In genomic region chr19:41564515-41565383, GRCh38 we compare ENCODE assay signal across 9 cellular contexts. TPM values are rescaled to one million over a fixed set of nuclear protein-coding genes. Genes with fewer than 3 reads are reported as not detected.
DNase-seq lines count a peak whose midpoint lies in the region; ATAC-seq and TF ChIP-seq lines count a peak whose summit lies in the region.
"Had no signal": no experiment of that assay in that cellular context is flagged by ENCODE, and none has a peak within 500 bp of the region (broad histone marks: within the 10 kb centered on the region; RNA-seq: fewer than 3 reads in every experiment).

No MANE protein-coding gene starts in this region.

- peak overlapping the region; percentile 71 for H3K4me3 Mint-ChIP-seq in CD8-positive, alpha-beta T cell
- peak overlapping the region; percentile 73 to 93 (median 87) for H3K4me3 Mint-ChIP-seq in naive thymus-derived CD4-positive, alpha-beta T cell
- no peak overlapping the region for H3K4me3 Mint-ChIP-seq in progenitor cell of endocrine pancreas (ENCODE audit: low read depth)

- no peaks in the 10 kb centered on the region for H3K36me3 ChIP-seq in CD8-positive, alpha-beta T cell (ENCODE audit: insufficient read depth, low read length)
- H3K36me3 ChIP-seq in HUES64 (ENCODE audit: insufficient read depth, low read length): no peaks in the 10 kb centered on the region
- H3K36me3 ChIP-seq in ectodermal cell (ENCODE audit: control insufficient read depth, insufficient read depth, low read length): no peaks in the 10 kb centered on the region
- H3K36me3 ChIP-seq in naive thymus-derived CD4-positive, alpha-beta T cell (ENCODE audit: control insufficient read depth in 2 of 3, insufficient read depth in 3 of 3, low read length in 3 of 3): no peaks in the 10 kb centered on the region
- no peaks in the 10 kb centered on the region for H3K36me3 ChIP-seq in esophagus squamous epithelium

- peaks cover 65% of the 10 kb centered on the region for H3K4me1 ChIP-seq in CD8-positive, alpha-beta T cell (ENCODE audit: insufficient read depth, low read length)
- H3K4me1 ChIP-seq in HUES64 (ENCODE audit: insufficient read depth, low read length) (no peaks in the 10 kb centered on the region), ectodermal cell (ENCODE audit: control insufficient read depth, insufficient read depth, low read length) (peaks cover 10% of the 10 kb centered on the region), esophagus squamous epithelium (peaks cover 4 to 23% (median 9%) of the 10 kb centered on the region in 3 donors)
- peaks cover 30 to 33% of the 10 kb centered on the region in 2 donors for H3K4me1 ChIP-seq in naive thymus-derived CD4-positive, alpha-beta T cell (ENCODE audit: control insufficient read depth in 2 of 2, insufficient read depth in 2 of 2, low read length in 2 of 2)

- peaks cover 28% of the 10 kb centered on the region for H3K27me3 Mint-ChIP-seq in CD8-positive, alpha-beta T cell (ENCODE audit: low read depth)
- peaks cover 0 to 8% (median 0%) of the 10 kb centered on the region in 5 donors for H3K27me3 Mint-ChIP-seq in naive thymus-derived CD4-positive, alpha-beta T cell
- peaks cover 44% of the 10 kb centered on the region for H3K27me3 Mint-ChIP-seq in progenitor cell of endocrine pancreas

- DNase-seq in CD8-positive, alpha-beta T cell: no peak
- peak in 1 of 9 donors; percentile 32 for DNase-seq in naive thymus-derived CD4-positive, alpha-beta T cell
- DNase-seq in progenitor cell of endocrine pancreas (ENCODE audit: low spot score, unreplicated experiment) (no peak), esophagus squamous epithelium (lab: John Stamatoyannopoulos, UW) (no peak)
- DNase-seq: GF-D8 had no signal

- no peaks in the 10 kb centered on the region for H3K9me3 Mint-ChIP-seq in CD8-positive, alpha-beta T cell
- no peaks in the 10 kb centered on the region for H3K9me3 Mint-ChIP-seq in naive thymus-derived CD4-positive, alpha-beta T cell
- peaks cover 4% of the 10 kb centered on the region for H3K9me3 Mint-ChIP-seq in progenitor cell of endocrine pancreas (ENCODE audit: low read depth)

- WGBS in HUES64: 3% methylated on average over 59 of the region's 59 CpGs
- 3 to 4% methylated on average over 59 of the region's 59 CpGs for WGBS in ectodermal cell, 2 experiments
- 0 to 11% methylated on average over 3 to 12 of the region's 59 CpGs for WGBS in esophagus squamous epithelium, 2 donors

- peaks cover 15% of the 10 kb centered on the region for H3K36me3 Mint-ChIP-seq in CD8-positive, alpha-beta T cell
- H3K36me3 Mint-ChIP-seq in naive thymus-derived CD4-positive, alpha-beta T cell: peaks cover 3 to 29% (median 14%) of the 10 kb centered on the region in 5 donors
- no peaks in the 10 kb centered on the region for H3K36me3 Mint-ChIP-seq in progenitor cell of endocrine pancreas (ENCODE audit: insufficient read depth)

- CTCF ChIA-PET in CD8-positive, alpha-beta T cell (lab: Charles Lee): interaction anchor here (1.1 to 3.3 kb wide), 14 partner anchors 11 to 156 kb away, joined by 3 to 33 read pairs (median 10); partner anchors contain the start of gene ERICH4
- CTCF ChIA-PET in naive thymus-derived CD4-positive, alpha-beta T cell (lab: Charles Lee): interaction anchor here (0.7 to 23.4 kb wide), 11 partner anchors 10 to 603 kb away, joined by 3 to 384 read pairs (median 6); no protein-coding TSS in a partner anchor

- H3K9me3 ChIP-seq in CD8-positive, alpha-beta T cell (ENCODE audit: low read length): no peaks in the 10 kb centered on the region
- H3K9me3 ChIP-seq in HUES64 (ENCODE audit: insufficient read depth, low read depth, low read length): no peaks in the 10 kb centered on the region
- H3K9me3 ChIP-seq in ectodermal cell (ENCODE audit: control insufficient read depth, low read length): no peaks in the 10 kb centered on the region
- no peaks in the 10 kb centered on the region for H3K9me3 ChIP-seq in naive thymus-derived CD4-positive, alpha-beta T cell (ENCODE audit: control insufficient read depth in 2 of 3, low read length in 3 of 3)
- H3K9me3 ChIP-seq in esophagus squamous epithelium: peaks cover 0 to 3% (median 0%) of the 10 kb centered on the region in 3 donors

- no peak for ATAC-seq in CD8-positive, alpha-beta T cell
- peak; percentile 8 for ATAC-seq in naive thymus-derived CD4-positive, alpha-beta T cell
- ATAC-seq in HG02678 (IDR thresholded peaks at IDR 0.05; ENCODE audit: unreplicated experiment) (no peak), HG02610 (IDR thresholded peaks at IDR 0.05; ENCODE audit: unreplicated experiment) (no peak)

- H3K9ac ChIP-seq in HUES64 (ENCODE audit: low read depth, low read length): no peak overlapping the region

- H3K4me3 ChIP-seq in CD8-positive, alpha-beta T cell (ENCODE audit: low read depth, low read length): peak overlapping the region; percentile 68
- H3K4me3 ChIP-seq in HUES64 (ENCODE audit: low read length) (peak overlapping the region; percentile 35), ectodermal cell (ENCODE audit: insufficient read depth, low read depth, low read length) (peak overlapping the region; percentile 18), esophagus squamous epithelium (peak overlapping the region in 2 of 4 donors; percentile 6 to 40)
- H3K4me3 ChIP-seq in naive thymus-derived CD4-positive, alpha-beta T cell (ENCODE audit: low read length): peak overlapping the region; percentile 49

- POLR2A ChIA-PET in CD8-positive, alpha-beta T cell (lab: Charles Lee): interaction anchor here (1.1 to 3.3 kb wide), 5 partner anchors 10 to 213 kb away, joined by 3 to 15 read pairs (median 7); no protein-coding TSS in a partner anchor
- POLR2A ChIA-PET in naive thymus-derived CD4-positive, alpha-beta T cell (lab: Charles Lee): interaction anchor here (0.9 to 15.0 kb wide), 8 partner anchors 9 to 446 kb away, joined by 3 to 518 read pairs (median 6); partner anchors contain the start of gene CEACAM21

- TF ChIP-seq CTCF in CD8-positive, alpha-beta T cell (IDR thresholded peaks at IDR 0.05): no peak
- TF ChIP-seq CTCF in progenitor cell of endocrine pancreas (IDR thresholded peaks at IDR 0.05; ENCODE audit: unreplicated experiment) (no peak), esophagus squamous epithelium (IDR thresholded peaks at IDR 0.05) (no peak)

- intact Hi-C loops in CD8-positive, alpha-beta T cell (cut with DNase I, micrococcal nuclease): loop anchor here in 1 of 2 experiments (5.0 kb wide), 2 partner anchors 32 to 42 kb away; no protein-coding TSS in a partner anchor
- intact Hi-C loops in naive thymus-derived CD4-positive, alpha-beta T cell (cut with micrococcal nuclease): loop anchor here (1.0 to 5.0 kb wide), 4 partner anchors 32 to 301 kb away; no protein-coding TSS in a partner anchor
- intact Hi-C loops in esophagus squamous epithelium (cut with DNase I): loop anchor here (10.0 kb wide), 1 partner anchor 120 kb away; the partner anchor contains the start of gene ERICH4

- no peaks in the 10 kb centered on the region for H3K27me3 ChIP-seq in CD8-positive, alpha-beta T cell (ENCODE audit: insufficient read depth, low read length)
- peaks cover 90% of the 10 kb centered on the region for H3K27me3 ChIP-seq in HUES64 (ENCODE audit: insufficient read depth, low read length)
- H3K27me3 ChIP-seq in ectodermal cell (ENCODE audit: control insufficient read depth, insufficient read depth, low read length, poor library complexity, severe bottlenecking): peaks cover 61% of the 10 kb centered on the region
- H3K27me3 ChIP-seq in naive thymus-derived CD4-positive, alpha-beta T cell (ENCODE audit: control insufficient read depth in 2 of 2, insufficient read depth in 2 of 2, low read length in 2 of 2): no peaks in the 10 kb centered on the region
- H3K27me3 ChIP-seq in esophagus squamous epithelium: peaks cover 6 to 88% (median 18%) of the 10 kb centered on the region in 4 donors

- H3K27ac Mint-ChIP-seq in CD8-positive, alpha-beta T cell: peak overlapping the region; percentile 32
- H3K27ac Mint-ChIP-seq in naive thymus-derived CD4-positive, alpha-beta T cell: peak overlapping the region; percentile 70 to 98 (median 92)
- no peak overlapping the region for H3K27ac Mint-ChIP-seq in progenitor cell of endocrine pancreas

- H3K27ac ChIP-seq in CD8-positive, alpha-beta T cell (ENCODE audit: low read depth, low read length): peak overlapping the region; percentile 32
- H3K27ac ChIP-seq in HUES64 (ENCODE audit: low read depth, low read length) (no peak overlapping the region), ectodermal cell (ENCODE audit: insufficient read depth, low read depth, low read length, poor library complexity, severe bottlenecking) (no peak overlapping the region), esophagus squamous epithelium (no peak overlapping the region)
- H3K27ac ChIP-seq in naive thymus-derived CD4-positive, alpha-beta T cell (ENCODE audit: low read depth, low read length): peak overlapping the region; percentile 63

- TF ChIP-seq POLR2A in esophagus squamous epithelium (IDR thresholded peaks at IDR 0.05): no peak

- H3K4me1 Mint-ChIP-seq in CD8-positive, alpha-beta T cell (ENCODE audit: low read depth): peaks cover 51% of the 10 kb centered on the region
- peaks cover 51 to 94% (median 82%) of the 10 kb centered on the region in 7 donors for H3K4me1 Mint-ChIP-seq in naive thymus-derived CD4-positive, alpha-beta T cell
- no peaks in the 10 kb centered on the region for H3K4me1 Mint-ChIP-seq in progenitor cell of endocrine pancreas (ENCODE audit: low read depth)

RNA-seq across cellular contexts. Expression of gene CEACAM21, which starts 11.2 kb away (rescaled TPM):
- 1 to 10 TPM; 8.3 to 8.8 TPM for total RNA-seq in CD8-positive, alpha-beta T cell
- not detected for polyA plus RNA-seq in HUES64 (2013, experiment 1 of 2)
- 0.51 TPM for polyA plus RNA-seq in HUES64 (2013, experiment 2 of 2)
- not detected for polyA plus RNA-seq in ectodermal cell (2013, experiment 1 of 4)
- not detected for polyA plus RNA-seq in ectodermal cell (2013, experiment 2 of 4)
- not detected for polyA plus RNA-seq in ectodermal cell (2013, experiment 3 of 4)
- polyA plus RNA-seq in ectodermal cell (2013, experiment 4 of 4): not detected
- total RNA-seq in naive thymus-derived CD4-positive, alpha-beta T cell: 10 to 100 TPM; 40.1 to 64.5 (median 50.0) TPM
- polyA plus RNA-seq in naive thymus-derived CD4-positive, alpha-beta T cell: 10 to 100 TPM; 27.7 to 43.6 TPM
- total RNA-seq in progenitor cell of endocrine pancreas: not detected in 2 replicates
- total RNA-seq in esophagus squamous epithelium: 1 to 10 TPM in 1 of 4 donors, under 1 TPM in 1, not detected in 2; 0.57 to 3.7 TPM

Comparison
In these comparisons a context has a peak if more than half of its experiments do, and no peak if none do; other contexts are left out.
1. H3K27ac ChIP-seq: peak in CD8-positive, alpha-beta T cell (single experiment) and naive thymus-derived CD4-positive, alpha-beta T cell (single experiment); none in HUES64 (single experiment), ectodermal cell (single experiment) and esophagus squamous epithelium (0 of 4).
2. RNA of gene CEACAM21, which starts 11.2 kb away (total RNA-seq): 40.1 to 64.5 TPM in naive thymus-derived CD4-positive, alpha-beta T cell; 8.3 to 8.8 TPM in CD8-positive, alpha-beta T cell, 0.57 to 3.7 TPM in esophagus squamous epithelium and not detected in progenitor cell of endocrine pancreas; every median in the first group is over 4 times any median in the second.